Comparison of ENCODE assay signal across 9 cellular contexts in the genomic region with DNA sequence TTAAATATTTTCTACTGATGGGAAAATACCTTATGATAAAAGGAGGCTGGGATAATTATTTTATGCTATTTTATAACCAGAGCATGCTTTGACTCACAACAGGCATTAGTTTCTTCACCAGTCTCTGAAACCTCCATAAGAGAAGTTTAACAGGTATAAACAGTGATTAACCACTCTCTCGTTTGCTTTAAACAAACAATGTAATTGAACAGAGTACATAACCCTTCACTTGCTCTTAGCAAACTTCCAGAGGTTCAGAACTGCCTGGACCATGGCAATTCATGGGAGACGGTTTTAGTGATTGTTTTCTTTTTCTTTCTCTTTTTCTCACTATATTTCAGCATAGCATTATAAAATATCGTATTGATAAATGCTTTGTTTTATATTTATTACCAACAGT.
"Had no signal": no experiment of that assay in that cellular context is flagged by ENCODE, and none has a peak within 500 bp of the region (broad histone marks: within the 10 kb centered on the region; RNA-seq: fewer than 3 reads in every experiment).

No MANE protein-coding gene starts in this region.

- ATAC-seq: sciatic nerve; stimulated activated effector memory CD8-positive, alpha-beta T cell treated with anti-CD3 and anti-CD28 coated beads, Interleukin-12 subunit alpha, Interleukin-12 subunit beta, amount 100 ng/mL, for 72 hours had no signal

- FAIRE-seq: TTC549 had no signal

- DNase-seq: activated CD4-positive, alpha-beta T cell treated with anti-CD3 and anti-CD28 coated beads, Interleukin-2, amount 50 U/mL, for 4 hours; activated gamma-delta T cell treated with Interleukin-2 at 50 U/mL for 16 hours; effector CD4-positive, alpha-beta T cell; stimulated activated CD4-positive, alpha-beta T cell treated with anti-CD3 and anti-CD28 coated beads, Interleukin-4, amount 100 ng/mL, for 24 hours; stomach; trophoblast cell had no signal
